8 cellular contexts compared by ENCODE assay signal in genomic region chr9:128361296-128361980, GRCh38. TPM values are rescaled to one million over a fixed set of nuclear protein-coding genes. Genes with fewer than 3 reads are reported as not detected.
DNase-seq lines count a peak whose midpoint lies in the region; ATAC-seq and TF ChIP-seq lines count a peak whose summit lies in the region.

No MANE protein-coding gene starts in this region.

- peak overlapping the region; percentile 70 for H2AFZ ChIP-seq in neuronal stem cell (ENCODE audit: low read length)

- peak overlapping the region; percentile 10 for H2AK5ac ChIP-seq in neuronal stem cell (ENCODE audit: low read depth, low read length)

- in situ Hi-C loops in GM13976 (cut with MboI; ENCODE audit: low sequenced_read_pairs, unreplicated experiment): no loop called here

- peak overlapping the region; percentile 69 for H4K91ac ChIP-seq in neuronal stem cell (ENCODE audit: low read depth, low read length, poor library complexity)

- H3K14ac ChIP-seq in neuronal stem cell (ENCODE audit: low read length): no peak overlapping the region

- H3K9me3 Mint-ChIP-seq in CD4-positive, CD25-positive, alpha-beta regulatory T cell: peaks cover 0 to 1% (median 0%) of the 10 kb centered on the region in 7 donors

- no peaks in the 10 kb centered on the region for H3K27me3 ChIP-seq in CD4-positive, CD25-positive, alpha-beta regulatory T cell (ENCODE audit: control insufficient read depth, insufficient read depth, low read length)
- H3K27me3 ChIP-seq in duodenal mucosa (ENCODE audit: control insufficient read depth in 1 of 2, insufficient read depth in 2 of 2, low read length in 2 of 2) (no peaks in the 10 kb centered on the region), neuronal stem cell (ENCODE audit: control insufficient read depth in 3 of 3, insufficient read depth in 3 of 3, low read depth in 1 of 3, low read length in 3 of 3) (peaks cover 0 to 61% (median 13%) of the 10 kb centered on the region in 3 experiments)

- no peak overlapping the region for H3K4me3 ChIP-seq in CD4-positive, CD25-positive, alpha-beta regulatory T cell (ENCODE audit: low read depth, low read length)
- H3K4me3 ChIP-seq in duodenal mucosa (ENCODE audit: low read depth in 1 of 2, low read length in 2 of 2): peak overlapping the region; percentile 71 to 84
- H3K4me3 ChIP-seq in neuronal stem cell (ENCODE audit: low read length in 2 of 2): no peak overlapping the region

- peaks cover 4% of the 10 kb centered on the region for H3K27me3 Mint-ChIP-seq in CD4-positive, CD25-positive, alpha-beta regulatory T cell

- no peak overlapping the region for H3K4me2 ChIP-seq in neuronal stem cell (ENCODE audit: insufficient read depth, low read length, poor library complexity, severe bottlenecking)

- no peak overlapping the region for H2BK120ac ChIP-seq in neuronal stem cell (ENCODE audit: low read depth, low read length)

- H2BK5ac ChIP-seq in neuronal stem cell (ENCODE audit: low read length): no peak overlapping the region

- H3K4me1 ChIP-seq in CD4-positive, CD25-positive, alpha-beta regulatory T cell (ENCODE audit: control insufficient read depth, insufficient read depth, low read length, poor library complexity, severe bottlenecking): peaks cover 16% of the 10 kb centered on the region
- H3K4me1 ChIP-seq in duodenal mucosa (ENCODE audit: control insufficient read depth in 1 of 2, insufficient read depth in 2 of 2, low read length in 2 of 2) (peaks cover 20 to 23% of the 10 kb centered on the region in 2 donors), neuronal stem cell (ENCODE audit: control insufficient read depth in 2 of 2, insufficient read depth in 1 of 2, low read depth in 1 of 2, low read length in 2 of 2) (peaks cover 11 to 32% of the 10 kb centered on the region in 2 donors)

- H3K4ac ChIP-seq in neuronal stem cell (ENCODE audit: low read length): no peak overlapping the region

- WGBS in neuronal stem cell (ENCODE audit: extremely low coverage in 2 of 2, insufficient read length in 2 of 2, insufficient replicate concordance in 1 of 2), 2 donors: no CpG with 5 or more reads among the region's 14 CpGs

- H3K9ac ChIP-seq in duodenal mucosa (ENCODE audit: low read depth in 1 of 2, low read length in 2 of 2) (peak overlapping the region; percentile 25 to 64), neuronal stem cell (ENCODE audit: low read depth, low read length, poor library complexity) (no peak overlapping the region)

- H3K9me3 ChIP-seq in CD4-positive, CD25-positive, alpha-beta regulatory T cell (ENCODE audit: control insufficient read depth in 2 of 2, low read length in 2 of 2): no peaks in the 10 kb centered on the region
- no peaks in the 10 kb centered on the region for H3K9me3 ChIP-seq in duodenal mucosa (ENCODE audit: control insufficient read depth in 1 of 2, low read length in 2 of 2)
- H3K9me3 ChIP-seq in neuronal stem cell (replicated peaks in 1 of 2; ENCODE audit: control insufficient read depth in 2 of 2, insufficient read depth in 1 of 2, low read depth in 1 of 2, low read length in 2 of 2): peaks cover 0 to 3% of the 10 kb centered on the region in 2 donors

- H4K8ac ChIP-seq in neuronal stem cell (ENCODE audit: low read depth, low read length): no peak overlapping the region

- H3K23ac ChIP-seq in neuronal stem cell (ENCODE audit: low read depth, low read length, poor library complexity): peak overlapping the region; percentile 62

- H3K4me3 Mint-ChIP-seq in CD4-positive, CD25-positive, alpha-beta regulatory T cell: peak overlapping the region; percentile 80 to 92 (median 84)

- H3K27ac Mint-ChIP-seq in CD4-positive, CD25-positive, alpha-beta regulatory T cell: peak overlapping the region in 2 of 3 donors; percentile 69 to 86

- H2BK15ac ChIP-seq in neuronal stem cell (ENCODE audit: low read length): no peak overlapping the region

- H2BK12ac ChIP-seq in neuronal stem cell (ENCODE audit: low read length): no peak overlapping the region

- no peak overlapping the region for H3K18ac ChIP-seq in neuronal stem cell (ENCODE audit: low read length)

- no peak for DNase-seq in CD4-positive, CD25-positive, alpha-beta regulatory T cell
- DNase-seq in NCI-H1694 treated with DMSO at 0.1 percent for 48 hours (lab: John Stamatoyannopoulos, UW): peak; percentile 66
- DNase-seq in neuronal stem cell (ENCODE audit: low spot score): no peak
- DNase-seq in OCI-M2 (lab: John Stamatoyannopoulos, UW; ENCODE audit: unreplicated experiment): no peak
- no peak for DNase-seq in SKM-1 (lab: John Stamatoyannopoulos, UW; ENCODE audit: unreplicated experiment)
- DNase-seq in H4 (ENCODE audit: low spot score): no peak
- DNase-seq in GM13976 (ENCODE audit: low spot score): no peak

- H3K79me1 ChIP-seq in neuronal stem cell (ENCODE audit: low read depth, low read length): no peaks in the 10 kb centered on the region

- H3K27ac ChIP-seq in CD4-positive, CD25-positive, alpha-beta regulatory T cell (ENCODE audit: insufficient read depth, low read length, poor library complexity, severe bottlenecking): peak overlapping the region; percentile 15
- H3K27ac ChIP-seq in duodenal mucosa (ENCODE audit: low read depth, low read length) (no peak overlapping the region), neuronal stem cell (replicated peaks; ENCODE audit: low read length) (no peak overlapping the region)

- no peak for TF ChIP-seq CTCF in GM13976 (IDR thresholded peaks at IDR 0.05; ENCODE audit: borderline replicate concordance, control extremely low read depth, extremely low read depth, insufficient read depth, missing control alignments)

- peaks cover 0 to 20% (median 9%) of the 10 kb centered on the region in 4 donors for H3K4me1 Mint-ChIP-seq in CD4-positive, CD25-positive, alpha-beta regulatory T cell

- no peaks in the 10 kb centered on the region for H3K36me3 ChIP-seq in CD4-positive, CD25-positive, alpha-beta regulatory T cell (ENCODE audit: control insufficient read depth, insufficient read depth, low read length)
- peaks cover 0 to 12% of the 10 kb centered on the region in 2 donors for H3K36me3 ChIP-seq in duodenal mucosa (ENCODE audit: control insufficient read depth in 1 of 2, insufficient read depth in 2 of 2, low read length in 2 of 2)
- peaks cover 0 to 16% of the 10 kb centered on the region in 2 donors for H3K36me3 ChIP-seq in neuronal stem cell (replicated peaks in 1 of 2; ENCODE audit: control insufficient read depth in 2 of 2, insufficient read depth in 2 of 2, low read length in 2 of 2)

- H3K36me3 Mint-ChIP-seq in CD4-positive, CD25-positive, alpha-beta regulatory T cell: no peaks in the 10 kb centered on the region

- ATAC-seq in CD4-positive, CD25-positive, alpha-beta regulatory T cell (ENCODE audit: low read depth in 2 of 2): no peak

RNA-seq across cellular contexts. Expression of gene URM1, which starts 9.7 kb away (rescaled TPM):
- 46.2 TPM for total RNA-seq in CD4-positive, CD25-positive, alpha-beta regulatory T cell
- 10 to 100 TPM; 47.4 to 60.7 (median 53.2) TPM for polyA plus RNA-seq in CD4-positive, CD25-positive, alpha-beta regulatory T cell
- 28.4 TPM for polyA plus RNA-seq in neuronal stem cell (2013, experiment 1 of 2)
- 24.9 TPM for polyA plus RNA-seq in neuronal stem cell (2013, experiment 2 of 2)
- 52.3 and 71.9 TPM in 2 replicates for total RNA-seq in H4 (2014; rRNA removed; shearing (Covaris generic))

RNA-seq across cellular contexts. Expression of gene SLC27A4, which starts 21.1 kb away (rescaled TPM):
- total RNA-seq in CD4-positive, CD25-positive, alpha-beta regulatory T cell: 8.6 TPM
- polyA plus RNA-seq in CD4-positive, CD25-positive, alpha-beta regulatory T cell: 1 to 10 TPM; 5.5 to 8.7 (median 6.4) TPM
- 6.1 TPM for polyA plus RNA-seq in neuronal stem cell (2013, experiment 1 of 2)
- 5.4 TPM for polyA plus RNA-seq in neuronal stem cell (2013, experiment 2 of 2)
- total RNA-seq in H4 (2014; rRNA removed; shearing (Covaris generic)): 15.1 and 21.9 TPM in 2 replicates

RNA-seq across cellular contexts. Expression of gene COQ4, which starts 38.8 kb away (rescaled TPM):
- total RNA-seq in CD4-positive, CD25-positive, alpha-beta regulatory T cell: 30.4 TPM
- polyA plus RNA-seq in CD4-positive, CD25-positive, alpha-beta regulatory T cell: 10 to 100 TPM; 30.4 to 41.3 (median 33.8) TPM
- polyA plus RNA-seq in neuronal stem cell (2013, experiment 1 of 2): 39.1 TPM
- polyA plus RNA-seq in neuronal stem cell (2013, experiment 2 of 2): 39.2 TPM
- 39.6 and 46.3 TPM in 2 replicates for total RNA-seq in H4 (2014; rRNA removed; shearing (Covaris generic))

RNA-seq across cellular contexts. Expression of gene TRUB2, which starts 39.2 kb away (rescaled TPM):
- 8.2 TPM for total RNA-seq in CD4-positive, CD25-positive, alpha-beta regulatory T cell
- 10 to 100 TPM; 21.7 to 26.8 (median 24.3) TPM for polyA plus RNA-seq in CD4-positive, CD25-positive, alpha-beta regulatory T cell
- 14.5 TPM for polyA plus RNA-seq in neuronal stem cell (2013, experiment 1 of 2)
- polyA plus RNA-seq in neuronal stem cell (2013, experiment 2 of 2): 14.5 TPM
- 13.8 and 15.6 TPM in 2 replicates for total RNA-seq in H4 (2014; rRNA removed; shearing (Covaris generic))

RNA-seq across cellular contexts. Expression of gene CERCAM, which starts 59.2 kb away (rescaled TPM):
- 0.12 TPM for total RNA-seq in CD4-positive, CD25-positive, alpha-beta regulatory T cell
- polyA plus RNA-seq in CD4-positive, CD25-positive, alpha-beta regulatory T cell: not detected
- 0.70 TPM for polyA plus RNA-seq in neuronal stem cell (2013, experiment 1 of 2)
- 0.76 TPM for polyA plus RNA-seq in neuronal stem cell (2013, experiment 2 of 2)
- total RNA-seq in H4 (2014; rRNA removed; shearing (Covaris generic)): 19.0 and 20.8 TPM in 2 replicates

Comparison
In these comparisons a context has a peak if more than half of its experiments do, and no peak if none do; other contexts are left out.
1. H3K4me3 ChIP-seq: peak in duodenal mucosa (2 of 2); none in CD4-positive, CD25-positive, alpha-beta regulatory T cell (single experiment) and neuronal stem cell (0 of 2).